In genomic region chr11:17275376-17276235, GRCh38 we compare ENCODE assay signal across 1 cellular context.
A peak's percentile ranks its signal among the peaks of the same experiment; 100 is the strongest.
TF ChIP-seq lines count a peak whose summit lies in the region.

No MANE protein-coding gene starts in this region.

TF ChIP-seq in HepG2, 621 proteins besides CTCF, POLR2A, EP300 and RAD21 (continued from another document):
- TF ChIP-seq PBX3 (CRISPR knock-in tag; IDR thresholded peaks at IDR 0.05; ENCODE audit: borderline replicate concordance), result no peak
- TF ChIP-seq RNF219 (CRISPR knock-in tag; IDR thresholded peaks at IDR 0.05), result no peak
- TF ChIP-seq RXRB (CRISPR knock-in tag; IDR thresholded peaks at IDR 0.05; ENCODE audit: borderline replicate concordance), result no peak
- no peak for TF ChIP-seq TAF1 (CRISPR knock-in tag; IDR thresholded peaks at IDR 0.05)
- no peak for TF ChIP-seq ZNF678 (CRISPR knock-in tag; IDR thresholded peaks at IDR 0.05)
- no peak for TF ChIP-seq HOXA5 (CRISPR knock-in tag; IDR thresholded peaks at IDR 0.05)
- no peak for TF ChIP-seq ZNF260 (CRISPR knock-in tag; IDR thresholded peaks at IDR 0.05; ENCODE audit: borderline replicate concordance, low read depth)
- no peak for TF ChIP-seq ZNF883 (CRISPR knock-in tag; IDR thresholded peaks at IDR 0.05; ENCODE audit: not compliant biosample characterization)
- TF ChIP-seq NFKBIZ (CRISPR knock-in tag; IDR thresholded peaks at IDR 0.05), result no peak
- TF ChIP-seq ZNF383 (CRISPR knock-in tag; IDR thresholded peaks at IDR 0.05; ENCODE audit: borderline replicate concordance), result no peak
- TF ChIP-seq DNMT1 (CRISPR knock-in tag; IDR thresholded peaks at IDR 0.05), result no peak
- TF ChIP-seq ZNF841 (CRISPR knock-in tag; IDR thresholded peaks at IDR 0.05; ENCODE audit: borderline replicate concordance), result no peak
- TF ChIP-seq KMT2A (CRISPR knock-in tag; IDR thresholded peaks at IDR 0.05), result no peak
- no peak for TF ChIP-seq ZGPAT (CRISPR knock-in tag; IDR thresholded peaks at IDR 0.05)
- no peak for TF ChIP-seq KDM5A (IDR thresholded peaks at IDR 0.05; ENCODE audit: borderline replicate concordance, low read length)
- TF ChIP-seq SMARCE1 (IDR thresholded peaks at IDR 0.05; ENCODE audit: borderline replicate concordance), result no peak
- no peak for TF ChIP-seq YEATS4 (CRISPR knock-in tag; IDR thresholded peaks at IDR 0.05; ENCODE audit: borderline replicate concordance)
- TF ChIP-seq ZNF136 (CRISPR knock-in tag; IDR thresholded peaks at IDR 0.05; ENCODE audit: low read depth), result no peak
- no peak for TF ChIP-seq ZFP37 (CRISPR knock-in tag; IDR thresholded peaks at IDR 0.05; ENCODE audit: borderline replicate concordance)
- no peak for TF ChIP-seq SNAI1 (CRISPR knock-in tag; IDR thresholded peaks at IDR 0.05; ENCODE audit: borderline replicate concordance)
- TF ChIP-seq RFX1 (IDR thresholded peaks at IDR 0.05), result no peak
- no peak for TF ChIP-seq NKX3-1 (CRISPR knock-in tag; IDR thresholded peaks at IDR 0.05)
- no peak for TF ChIP-seq RNF2 (conservative IDR thresholded peaks at IDR 0.05; ENCODE audit: low read depth)
- no peak for TF ChIP-seq TRIM22 (IDR thresholded peaks at IDR 0.05)
- peak; percentile 58; the same call in 1 of the 2 replicates for TF ChIP-seq ZBTB39 (CRISPR knock-in tag; IDR thresholded peaks at IDR 0.05)
- TF ChIP-seq RCOR2 (CRISPR knock-in tag; IDR thresholded peaks at IDR 0.05), result 0 out of 2 replicates have a peak, but pooled peaks have one; percentile 45
- TF ChIP-seq ZNF569 (CRISPR knock-in tag; IDR thresholded peaks at IDR 0.05; ENCODE audit: borderline replicate concordance), result 0 out of 2 replicates have a peak, but pooled peaks have one; percentile 35
- TF ChIP-seq ZBTB14 (CRISPR knock-in tag; IDR thresholded peaks at IDR 0.05), result no peak
